Comparison of ENCODE assay signal across 12 cellular contexts in genomic region chr17:65594585-65594940, GRCh38. TPM values are rescaled to one million over a fixed set of nuclear protein-coding genes. Genes with fewer than 3 reads are reported as not detected.
DNase-seq lines count a peak whose midpoint lies in the region; ATAC-seq and TF ChIP-seq lines count a peak whose summit lies in the region.
"Had no signal": no experiment of that assay in that cellular context is flagged by ENCODE, and none has a peak within 500 bp of the region (broad histone marks: within the 10 kb centered on the region; RNA-seq: fewer than 3 reads in every experiment).

No MANE protein-coding gene starts in this region.

- H4K20me1 ChIP-seq in hepatocyte (ENCODE audit: insufficient read depth, poor library complexity, severe bottlenecking): no peaks in the 10 kb centered on the region

- intact Hi-C loops in left ventricle myocardium inferior (cut with micrococcal nuclease): no loop called here
- intact Hi-C loops in Right ventricle myocardium superior (cut with DNase I): no loop called here

- no peaks in the 10 kb centered on the region for H3K79me2 ChIP-seq in hepatocyte

- H3K4me1 Mint-ChIP-seq in activated T-cell treated with anti-CD3 and anti-CD28 coated beads, Interleukin-2, amount 50 U/mL, for 72 hours (ENCODE audit: low read depth): peaks cover 31% of the 10 kb centered on the region
- peaks cover 27% of the 10 kb centered on the region for H3K4me1 Mint-ChIP-seq in type B pancreatic cell (ENCODE audit: unreplicated experiment)

- peak overlapping the region; percentile 75 for H3K4me2 ChIP-seq in hepatocyte
- H3K4me2 ChIP-seq: KMS-11 had no signal

- H3K27ac ChIP-seq in left ventricle myocardium inferior (replicated peaks): no peak overlapping the region
- peak overlapping the region; percentile 63 for H3K27ac ChIP-seq in hepatocyte
- H3K27ac ChIP-seq in foreskin keratinocyte: no peak overlapping the region
- H3K27ac ChIP-seq: C4-2B, KMS-11 had no signal

- H3K4me1 ChIP-seq in left ventricle myocardium inferior (no peaks in the 10 kb centered on the region), hepatocyte (ENCODE audit: insufficient read depth) (peaks cover 14% of the 10 kb centered on the region), foreskin keratinocyte (no peaks in the 10 kb centered on the region)

- WGBS in hepatocyte (ENCODE audit: low lambda C conversion rate, missing lambda C conversion rate): 43% methylated on average over 2 of the region's 2 CpGs

- no peaks in the 10 kb centered on the region for H3K9me3 Mint-ChIP-seq in activated T-cell treated with anti-CD3 and anti-CD28 coated beads, Interleukin-2, amount 50 U/mL, for 72 hours
- H3K9me3 Mint-ChIP-seq in type B pancreatic cell: no peaks in the 10 kb centered on the region

- H3K9me2 ChIP-seq in hepatocyte (replicated peaks; ENCODE audit: insufficient read depth): no peaks in the 10 kb centered on the region

- H3K27me3 ChIP-seq in left ventricle myocardium inferior (ENCODE audit: low read depth) (no peaks in the 10 kb centered on the region), hepatocyte (no peaks in the 10 kb centered on the region), foreskin keratinocyte (no peaks in the 10 kb centered on the region)

- H3K36me3 ChIP-seq in left ventricle myocardium inferior (no peaks in the 10 kb centered on the region), hepatocyte (replicated peaks; ENCODE audit: insufficient read depth, low read depth) (no peaks in the 10 kb centered on the region)

- H3K4me3 Mint-ChIP-seq in activated T-cell treated with anti-CD3 and anti-CD28 coated beads, Interleukin-2, amount 50 U/mL, for 72 hours: peak overlapping the region; percentile 67 to 77
- H3K4me3 Mint-ChIP-seq in type B pancreatic cell: peak overlapping the region; percentile 69

- H3K27ac Mint-ChIP-seq in activated T-cell treated with anti-CD3 and anti-CD28 coated beads, Interleukin-2, amount 50 U/mL, for 72 hours: no peak overlapping the region
- peak overlapping the region; percentile 70 for H3K27ac Mint-ChIP-seq in type B pancreatic cell

- H3K27me3 Mint-ChIP-seq in activated T-cell treated with anti-CD3 and anti-CD28 coated beads, Interleukin-2, amount 50 U/mL, for 72 hours (ENCODE audit: low read depth): no peaks in the 10 kb centered on the region
- H3K27me3 Mint-ChIP-seq in type B pancreatic cell: peaks cover 3% of the 10 kb centered on the region

- no peaks in the 10 kb centered on the region for H3K36me3 Mint-ChIP-seq in activated T-cell treated with anti-CD3 and anti-CD28 coated beads, Interleukin-2, amount 50 U/mL, for 72 hours (ENCODE audit: insufficient read depth in 2 of 2)
- H3K36me3 Mint-ChIP-seq in type B pancreatic cell: no peaks in the 10 kb centered on the region

- ATAC-seq in Right ventricle myocardium superior (ENCODE audit: poor library complexity): no peak
- peak; percentile 51 to 66 for ATAC-seq in activated T-cell treated with anti-CD3 and anti-CD28 coated beads, Interleukin-2, amount 50 U/mL, for 72 hours (replicated peaks in 1 of 2)
- ATAC-seq in GM21825 (IDR thresholded peaks at IDR 0.05; ENCODE audit: unreplicated experiment): no peak
- no peak for ATAC-seq in foreskin keratinocyte

- H3K4me3 ChIP-seq in left ventricle myocardium inferior (peak overlapping the region; percentile 46), hepatocyte (peak overlapping the region; percentile 13)

- TF ChIP-seq CTCF in left ventricle myocardium inferior (IDR thresholded peaks at IDR 0.05; ENCODE audit: borderline replicate concordance): no peak
- TF ChIP-seq CTCF in hepatocyte (IDR thresholded peaks at IDR 0.05; ENCODE audit: poor library complexity): no peak
- no peak for TF ChIP-seq CTCF in type B pancreatic cell (conservative IDR thresholded peaks at IDR 0.05)
- TF ChIP-seq CTCF in foreskin keratinocyte (conservative IDR thresholded peaks at IDR 0.05): no peak

- peak overlapping the region; percentile 32 for H2AFZ ChIP-seq in hepatocyte

- DNase-seq in left ventricle myocardium inferior (no peak), Right ventricle myocardium superior (no peak), hepatocyte (ENCODE audit: low spot score) (peak; percentile 25), type B pancreatic cell (ENCODE audit: extremely low spot score, unreplicated experiment) (no peak), NCI-H1417 treated with DMSO at 0.1 percent for 48 hours (lab: John Stamatoyannopoulos, UW) (no peak), foreskin keratinocyte (no peak)
- DNase-seq in activated T-cell treated with anti-CD3 and anti-CD28 coated beads, Interleukin-2, amount 50 U/mL, for 72 hours: peak in 1 of 2 donors; percentile 29
- DNase-seq: hippocampal formation; stimulated activated naive CD4-positive, alpha-beta T cell treated with Interleukin-2 at 50 U/mL for 16 hours had no signal

- H3K9me3 ChIP-seq in left ventricle myocardium inferior (replicated peaks) (no peaks in the 10 kb centered on the region), hepatocyte (ENCODE audit: low read depth) (no peaks in the 10 kb centered on the region)

RNA-seq across cellular contexts. Expression of gene AXIN2, which starts 33.1 kb away (rescaled TPM):
- 21.0 TPM for total RNA-seq in left ventricle myocardium inferior
- total RNA-seq in Right ventricle myocardium superior: 20.7 TPM
- total RNA-seq in activated T-cell treated with anti-CD3 and anti-CD28 coated beads, Interleukin-2, amount 50 U/mL, for 72 hours: 1 to 10 TPM; 5.9 to 6.9 TPM
- 21.4 and 22.3 TPM in 2 replicates for total RNA-seq in hepatocyte
- 11.3 and 15.4 TPM in 2 replicates for polyA plus RNA-seq in hepatocyte
- total RNA-seq in type B pancreatic cell (ENCODE audit: low replicate concordance): 29.2 and 115 TPM in 2 replicates
- total RNA-seq in foreskin keratinocyte: 0.21 and 0.34 TPM in 2 replicates
- 0.07 TPM in 2 replicates for polyA plus RNA-seq in foreskin keratinocyte

Comparison
In these comparisons a context has a peak if more than half of its experiments do, and no peak if none do; other contexts are left out.
1. ATAC-seq: peak in activated T-cell treated with anti-CD3 and anti-CD28 coated beads, Interleukin-2, amount 50 U/mL, for 72 hours (2 of 2); none in Right ventricle myocardium superior (single experiment), GM21825 (single experiment) and foreskin keratinocyte (single experiment).